Comparison of ENCODE assay signal across 2 cellular contexts in genomic region chr6:54243699-54244098, GRCh38.
TF ChIP-seq lines count a peak whose summit lies in the region.

No MANE protein-coding gene starts in this region.

TF ChIP-seq in SK-N-SH treated with all-trans-retinoic acid at 6 μM for 48 hours, 23 proteins besides CTCF, POLR2A, EP300 and RAD21 (continued from another document):
- TF ChIP-seq ZFP30 (CRISPR knock-in tag; IDR thresholded peaks at IDR 0.05): no peak
- TF ChIP-seq PPARA (CRISPR knock-in tag; IDR thresholded peaks at IDR 0.05; ENCODE audit: borderline replicate concordance): no peak

TF ChIP-seq in SK-N-SH, 30 proteins besides CTCF, POLR2A, EP300 and RAD21 (continued from another document):
- TF ChIP-seq REST (IDR thresholded peaks at IDR 0.05; ENCODE audit: low read depth, low read length) (no peak), YY1 (IDR thresholded peaks at IDR 0.05; ENCODE audit: low read depth) (no peak), FOSL2 (IDR thresholded peaks at IDR 0.05; ENCODE audit: borderline replicate concordance, low read depth) (no peak)
TF ChIP-seq in SK-N-SH: peak in this region for 0.
